Comparison of ENCODE assay signal across 11 cellular contexts in genomic region chr3:195197764-195198423, GRCh38.
DNase-seq lines count a peak whose midpoint lies in the region; ATAC-seq, FAIRE-seq and TF ChIP-seq lines count a peak whose summit lies in the region.
"Had no signal": no experiment of that assay in that cellular context is flagged by ENCODE, and none has a peak within 500 bp of the region (broad histone marks: within the 10 kb centered on the region; RNA-seq: fewer than 3 reads in every experiment).

No MANE protein-coding gene starts in this region.

- FAIRE-seq in H54 (lab: Jason Lieb, UNC) = peak; percentile 96
- FAIRE-seq: TTC549 had no signal

- H4K91ac ChIP-seq in trophoblast cell (ENCODE audit: low read depth, low read length) = no peak overlapping the region

- H3K9me3 Mint-ChIP-seq in activated T-helper 17 cell treated with anti-CD3 and anti-CD28 coated beads, Interleukin-2, amount 50 U/mL, for 72 hours = no peaks in the 10 kb centered on the region
- H3K9me3 Mint-ChIP-seq: naive B cell had no signal

- no peak overlapping the region for H2BK120ac ChIP-seq in trophoblast cell (ENCODE audit: insufficient read depth, low read length, poor library complexity)

- POLR2A ChIA-PET in Panc1 (lab: Charles Lee) = no interaction called here

- no peaks in the 10 kb centered on the region for H3K36me3 Mint-ChIP-seq in activated T-helper 17 cell treated with anti-CD3 and anti-CD28 coated beads, Interleukin-2, amount 50 U/mL, for 72 hours (ENCODE audit: low read depth)
- H3K36me3 Mint-ChIP-seq: naive B cell had no signal

- ATAC-seq in Panc1 = no peak
- no peak for ATAC-seq in activated T-helper 17 cell treated with anti-CD3 and anti-CD28 coated beads, Interleukin-2, amount 50 U/mL, for 72 hours (replicated peaks)

- H2AK5ac ChIP-seq in trophoblast cell (ENCODE audit: low read length) = no peak overlapping the region

- TF ChIP-seq CTCF in Panc1 (IDR thresholded peaks at IDR 0.05) = no peak

- no peak overlapping the region for H2BK12ac ChIP-seq in trophoblast cell (ENCODE audit: low read length)

- H3K18ac ChIP-seq in trophoblast cell (ENCODE audit: low read length) = no peak overlapping the region

- H2BK5ac ChIP-seq in trophoblast cell (ENCODE audit: low read depth, low read length, poor library complexity) = no peak overlapping the region

- no peaks in the 10 kb centered on the region for H3K27me3 Mint-ChIP-seq in activated T-helper 17 cell treated with anti-CD3 and anti-CD28 coated beads, Interleukin-2, amount 50 U/mL, for 72 hours
- H3K27me3 Mint-ChIP-seq: activated naive CD8-positive, alpha-beta T cell; naive B cell had no signal

- H3K79me1 ChIP-seq in trophoblast cell (ENCODE audit: low read length) = no peaks in the 10 kb centered on the region

- WGBS in esophagus, 2 donors = 85 to 86% methylated on average over 11 of the region's 11 CpGs
- WGBS in trophoblast cell (ENCODE audit: extremely low coverage, insufficient coverage, insufficient read length) = no CpG with 5 or more reads among the region's 11 CpGs

- CTCF ChIA-PET in Panc1 (lab: Charles Lee) = interaction anchor here (0.6 kb wide), 1 partner anchor 567 kb away, joined by 3 read pairs; no protein-coding TSS in a partner anchor

- no peak overlapping the region for H2AFZ ChIP-seq in trophoblast cell (ENCODE audit: insufficient read depth, low read length, poor library complexity)

- peak overlapping the region; percentile 53 for H3K27ac ChIP-seq in Panc1 (ENCODE audit: low read length)
- H3K27ac ChIP-seq in esophagus (ENCODE audit: low read depth in 2 of 2, low read length in 1 of 2) = peak overlapping the region; percentile 25 to 64
- no peak overlapping the region for H3K27ac ChIP-seq in trophoblast cell (ENCODE audit: low read depth, low read length)

- in situ Hi-C loops in Panc1 (cut with HindIII; ENCODE audit: low pct_unique_long_range_greater_than_20kb, low sequenced_read_pairs) = no loop called here

- H3K9ac ChIP-seq in trophoblast cell (ENCODE audit: low read length) = no peak overlapping the region

- intact Hi-C loops in Panc1 (cut with micrococcal nuclease; ENCODE audit: unreplicated experiment) = no loop called here

- H3K4me1 Mint-ChIP-seq in activated T-helper 17 cell treated with anti-CD3 and anti-CD28 coated beads, Interleukin-2, amount 50 U/mL, for 72 hours = peaks cover 19% of the 10 kb centered on the region

- H3K4me3 ChIP-seq in Panc1 (ENCODE audit: low read depth in 2 of 2, low read length in 2 of 2) (no peak overlapping the region), esophagus (ENCODE audit: low read depth in 1 of 2, low read length in 2 of 2) (no peak overlapping the region), trophoblast cell (ENCODE audit: low read depth, low read length) (no peak overlapping the region)

- TF ChIP-seq POLR2A in H54 (IDR thresholded peaks at IDR 0.05; ENCODE audit: low read depth, low read length) = no peak

- no peak overlapping the region for H3K27ac Mint-ChIP-seq in activated T-helper 17 cell treated with anti-CD3 and anti-CD28 coated beads, Interleukin-2, amount 50 U/mL, for 72 hours
- H3K27ac Mint-ChIP-seq: activated naive CD8-positive, alpha-beta T cell; naive B cell had no signal

- no peaks in the 10 kb centered on the region for H3K9me3 ChIP-seq in Panc1 (ENCODE audit: control insufficient read depth, insufficient read depth, low read depth, low read length)
- H3K9me3 ChIP-seq in esophagus (ENCODE audit: control insufficient read depth in 2 of 2, insufficient read depth in 1 of 2, low read depth in 1 of 2, low read length in 1 of 2) = no peaks in the 10 kb centered on the region
- no peaks in the 10 kb centered on the region for H3K9me3 ChIP-seq in trophoblast cell (ENCODE audit: insufficient read depth, low read depth, low read length)

- H3K27me3 ChIP-seq in Panc1 (ENCODE audit: control insufficient read depth, insufficient read depth, low read length) = no peaks in the 10 kb centered on the region
- no peaks in the 10 kb centered on the region for H3K27me3 ChIP-seq in esophagus (ENCODE audit: control insufficient read depth in 1 of 2, insufficient read depth in 2 of 2, low read length in 2 of 2)
- no peaks in the 10 kb centered on the region for H3K27me3 ChIP-seq in trophoblast cell (ENCODE audit: insufficient read depth, low read length)

- H4K8ac ChIP-seq in trophoblast cell (ENCODE audit: low read depth, low read length) = no peak overlapping the region

- no peak overlapping the region for H3K4me2 ChIP-seq in trophoblast cell (ENCODE audit: low read length)

- no peak overlapping the region for H3K4ac ChIP-seq in trophoblast cell (ENCODE audit: low read depth, low read length)

- peak; percentile 71 for DNase-seq in H54 (ENCODE audit: insufficient read length, low spot score)
- DNase-seq in Panc1 (ENCODE audit: low read depth, low spot score) = no peak
- DNase-seq in renal cortical epithelial cell (ENCODE audit: low read depth) = peak; percentile 86
- DNase-seq in trophoblast cell = no peak
- DNase-seq in middle frontal gyrus (ENCODE audit: extremely low spot score, low spot score) = no peak
- DNase-seq in superior temporal gyrus (ENCODE audit: extremely low spot score) = no peak
- DNase-seq: naive B cell had no signal

- H3K36me3 ChIP-seq in Panc1 (ENCODE audit: control insufficient read depth, insufficient read depth, low read length) (no peaks in the 10 kb centered on the region), esophagus (ENCODE audit: control insufficient read depth in 2 of 2, insufficient read depth in 2 of 2, low read length in 1 of 2) (no peaks in the 10 kb centered on the region), trophoblast cell (ENCODE audit: control insufficient read depth in 1 of 2, insufficient read depth in 2 of 2, low read length in 2 of 2) (no peaks in the 10 kb centered on the region)

- H3K4me1 ChIP-seq in Panc1 (ENCODE audit: control insufficient read depth, insufficient read depth, low read length) = peaks cover 34% of the 10 kb centered on the region
- H3K4me1 ChIP-seq in esophagus (ENCODE audit: control insufficient read depth in 2 of 2, insufficient read depth in 2 of 2, low read length in 1 of 2) = peaks cover 5 to 6% of the 10 kb centered on the region in 2 donors
- peaks cover 0 to 2% of the 10 kb centered on the region in 2 experiments for H3K4me1 ChIP-seq in trophoblast cell (ENCODE audit: control insufficient read depth in 1 of 2, insufficient read depth in 2 of 2, low read length in 2 of 2)

- no peak overlapping the region for H3K23ac ChIP-seq in trophoblast cell (ENCODE audit: low read length)

- BruUV-seq in Panc1 (replicated peaks; lab: Mats Ljungman, UMichigan) = no TSS peak

- no peak overlapping the region for H3K14ac ChIP-seq in trophoblast cell (ENCODE audit: low read length)

- no peak overlapping the region for H4K12ac ChIP-seq in trophoblast cell (ENCODE audit: low read depth, low read length)

- no peaks in the 10 kb centered on the region for H3K79me2 ChIP-seq in trophoblast cell (ENCODE audit: control insufficient read depth, insufficient read depth, low read length, poor library complexity)

- no peak overlapping the region for H3K4me3 Mint-ChIP-seq in activated T-helper 17 cell treated with anti-CD3 and anti-CD28 coated beads, Interleukin-2, amount 50 U/mL, for 72 hours
- H3K4me3 Mint-ChIP-seq: activated naive CD8-positive, alpha-beta T cell; naive B cell had no signal

Comparison
In these comparisons a context has a peak if more than half of its experiments do, and no peak if none do; other contexts are left out.
1. DNase-seq: peak in H54 (single experiment) and renal cortical epithelial cell (single experiment); none in Panc1 (single experiment), trophoblast cell (0 of 2), middle frontal gyrus (single experiment) and superior temporal gyrus (single experiment).